9 cellular contexts compared by ENCODE assay signal in genomic region chr15:79978694-79979519, GRCh38. TPM values are rescaled to one million over a fixed set of nuclear protein-coding genes. Genes with fewer than 3 reads are reported as not detected.
DNase-seq lines count a peak whose midpoint lies in the region; ATAC-seq, FAIRE-seq and TF ChIP-seq lines count a peak whose summit lies in the region.
"Had no signal": no experiment of that assay in that cellular context is flagged by ENCODE, and none has a peak within 500 bp of the region (broad histone marks: within the 10 kb centered on the region; RNA-seq: fewer than 3 reads in every experiment).

No MANE protein-coding gene starts in this region.

- peak overlapping the region in 1 of 2 experiments; percentile 31; a peak in 2 of 6 replicates for H3K27ac ChIP-seq in A549
- peak overlapping the region; percentile 63 for H3K27ac ChIP-seq in right cardiac atrium (ENCODE audit: low read length)
- no peak overlapping the region for H3K27ac ChIP-seq in aorta (ENCODE audit: low read depth in 1 of 2, low read length in 2 of 2)
- no peak overlapping the region for H3K27ac ChIP-seq in SJCRH30

- WGBS in A549 (ENCODE audit: missing lambda C conversion rate), result 68% methylated on average over 5 of the region's 5 CpGs
- 56% methylated on average over 5 of the region's 5 CpGs for WGBS in right cardiac atrium
- WGBS in aorta, 2 donors, result 61 to 69% methylated on average over 5 of the region's 5 CpGs

- H3K4me1 ChIP-seq in A549 (peaks cover 16% of the 10 kb centered on the region), right cardiac atrium (ENCODE audit: control insufficient read depth, insufficient read depth, low read length) (peaks cover 2% of the 10 kb centered on the region), aorta (ENCODE audit: control insufficient read depth in 1 of 2, insufficient read depth in 2 of 2, low read length in 2 of 2) (no peaks in the 10 kb centered on the region), SJCRH30 (no peaks in the 10 kb centered on the region)
- H3K4me1 ChIP-seq: body of pancreas had no signal

- intact Hi-C loops in right cardiac atrium (cut with DNase I), result no loop called here
- intact Hi-C loops in aorta (cut with DNase I), result no loop called here

- no peak for FAIRE-seq in A549 (lab: Jason Lieb, UNC)

- no peak overlapping the region for H3K4me3 ChIP-seq in A549
- H3K4me3 ChIP-seq in right cardiac atrium (ENCODE audit: low read length), result no peak overlapping the region
- no peak overlapping the region for H3K4me3 ChIP-seq in aorta (ENCODE audit: low read length in 2 of 2)
- no peak overlapping the region for H3K4me3 ChIP-seq in SJCRH30
- H3K4me3 ChIP-seq: body of pancreas had no signal

- in situ Hi-C loops in ACHN (cut with HindIII; ENCODE audit: low pct_ligation_motif_present, low pct_unique_long_range_greater_than_20kb, low sequenced_read_pairs), result no loop called here

- CTCF ChIA-PET in A549 (lab: Yijun Ruan, JAX), result interaction anchor here (0.7 to 3.5 kb wide), 6 partner anchors 11 to 639 kb away, joined by 3 to 20 read pairs (median 4); partner anchors contain the start of gene MTHFS

- H3K36me3 ChIP-seq in aorta (ENCODE audit: control insufficient read depth in 1 of 2, insufficient read depth in 2 of 2, low read length in 1 of 2), result no peaks in the 10 kb centered on the region
- H3K36me3 ChIP-seq in SJCRH30, result no peaks in the 10 kb centered on the region

- no peak for DNase-seq in A549 (ENCODE audit: low read depth in 1 of 2, low spot score in 1 of 2)
- peak; percentile 83 for DNase-seq in SKM-1 (lab: John Stamatoyannopoulos, UW; ENCODE audit: unreplicated experiment)
- DNase-seq in right cardiac atrium, result peak in 1 of 3 donors; percentile 27
- no peak for DNase-seq in aorta
- DNase-seq in SJCRH30, result no peak
- no peak for DNase-seq in ACHN

- TF ChIP-seq EP300 in A549 (IDR thresholded peaks at IDR 0.05), result no peak

- no peak for TF ChIP-seq POLR2A in A549 (IDR thresholded peaks at IDR 0.05; ENCODE audit: low read length)

- H3K27me3 ChIP-seq in right cardiac atrium (ENCODE audit: control insufficient read depth, insufficient read depth), result no peaks in the 10 kb centered on the region
- no peaks in the 10 kb centered on the region for H3K27me3 ChIP-seq in aorta (ENCODE audit: control insufficient read depth in 1 of 2, insufficient read depth in 2 of 2, low read length in 1 of 2)
- no peaks in the 10 kb centered on the region; the same call in 1 of the 2 replicates for H3K27me3 ChIP-seq in SJCRH30
- H3K27me3 ChIP-seq: body of pancreas had no signal

- TF ChIP-seq CTCF in A549 (IDR thresholded peaks at IDR 0.05), result no peak

- TF ChIP-seq RAD21 in A549 (conservative IDR thresholded peaks at IDR 0.05 in 1 of 2, IDR thresholded peaks at IDR 0.05 in 1 of 2), result no peak

- POLR2A ChIA-PET in A549 (lab: Yijun Ruan, JAX), result interaction anchor here (1.1 kb wide), 1 partner anchor 55 kb away, joined by 3 read pairs; no protein-coding TSS in a partner anchor

- H3K9me3 ChIP-seq in A549, result no peaks in the 10 kb centered on the region
- no peaks in the 10 kb centered on the region for H3K9me3 ChIP-seq in right cardiac atrium (ENCODE audit: control insufficient read depth, low read length)
- no peaks in the 10 kb centered on the region for H3K9me3 ChIP-seq in aorta (ENCODE audit: control insufficient read depth, low read length)
- no peaks in the 10 kb centered on the region for H3K9me3 ChIP-seq in SJCRH30 (replicated peaks)
- H3K9me3 ChIP-seq: body of pancreas had no signal

- H3K4me2 ChIP-seq in A549, result no peak overlapping the region; the same call in 2 of the 3 replicates

- peak; percentile 45 to 57; a peak in 3 of 6 replicates for ATAC-seq in A549
- peak; percentile 65 for ATAC-seq in GM18861 (IDR thresholded peaks at IDR 0.05; ENCODE audit: unreplicated experiment)
- ATAC-seq in HG03064 (IDR thresholded peaks at IDR 0.05; ENCODE audit: low read depth, unreplicated experiment), result peak; percentile 62
- ATAC-seq in right cardiac atrium, result peak; percentile 78 to 79
- peak; percentile 36 for ATAC-seq in aorta (ENCODE audit: low FRiP score)
- ATAC-seq: body of pancreas had no signal

TF ChIP-seq in A549, 52 proteins besides CTCF, POLR2A, EP300 and RAD21:
- no peak for TF ChIP-seq HOXB13 (CRISPR knock-in tag; IDR thresholded peaks at IDR 0.05; ENCODE audit: low read depth)
- no peak for TF ChIP-seq MYC (IDR thresholded peaks at IDR 0.05; ENCODE audit: borderline replicate concordance, low read length)
- TF ChIP-seq EHF (CRISPR knock-in tag; IDR thresholded peaks at IDR 0.05), result no peak
- no peak for TF ChIP-seq PHF8 (IDR thresholded peaks at IDR 0.05; ENCODE audit: borderline replicate concordance, low read depth)
- TF ChIP-seq REST (IDR thresholded peaks at IDR 0.05), result no peak
- peak in 1 of 2 experiments; percentile 62; a peak in 3 of 4 replicates for TF ChIP-seq CEBPB (IDR thresholded peaks at IDR 0.05)

RNA-seq across cellular contexts. Expression of gene BCL2A1, which starts 7.9 kb away (rescaled TPM):
- 14.5 and 20.1 TPM in 2 replicates for polyA plus RNA-seq in A549 (2011; rRNA removed)
- polyA plus RNA-seq in A549 (2012; cell fraction: cytosol; rRNA removed), result 21.5 and 23.6 TPM in 2 replicates
- 7.1 and 9.2 TPM in 2 replicates for polyA plus RNA-seq in A549 (2012; cell fraction: nucleus; rRNA removed)
- 14.0 to 31.3 TPM (median 19.6 TPM) in 3 replicates for polyA plus RNA-seq in A549 (2017; fragmentation: RNase III; extraction: RNeasy Plus Mini Kit Qiagen cat#74134 plus additional on column Dnase treatment)
- polyA minus RNA-seq in A549 (2011; rRNA and poly(A)+ RNA removed), result 4.5 and 6.2 TPM in 2 replicates
- 1 to 10 TPM in 1 of 4 donors, under 1 TPM in 2, not detected in 1; 0.29 to 1.1 (median 0.46) TPM for total RNA-seq in right cardiac atrium
- polyA plus RNA-seq in right cardiac atrium, result 0.41 TPM
- 1 to 10 TPM; 5.1 to 7.8 TPM for total RNA-seq in aorta
- 1 to 10 TPM in 1 of 2 donors, under 1 TPM in 1; 0.18 to 8.3 TPM for polyA plus RNA-seq in aorta
- total RNA-seq in SJCRH30 (2014; rRNA removed; shearing (Covaris generic)), result not detected in 2 replicates
